In genomic region chr10:124044143-124044862, GRCh38 we compare ENCODE assay signal across 21 cellular contexts. TPM values are rescaled to one million over a fixed set of nuclear protein-coding genes. Genes with fewer than 3 reads are reported as not detected.
DNase-seq lines count a peak whose midpoint lies in the region; ATAC-seq, FAIRE-seq and TF ChIP-seq lines count a peak whose summit lies in the region.
"Had no signal": no experiment of that assay in that cellular context is flagged by ENCODE, and none has a peak within 500 bp of the region (broad histone marks: within the 10 kb centered on the region; RNA-seq: fewer than 3 reads in every experiment).

No MANE protein-coding gene starts in this region.

- CTCF ChIA-PET in A549 (lab: Yijun Ruan, JAX): interaction anchor here (0.7 to 2.1 kb wide), 2 partner anchors 13 to 42 kb away, joined by 3 to 8 read pairs; no protein-coding TSS in a partner anchor

- POLR2A ChIA-PET in A549 (lab: Yijun Ruan, JAX): no interaction called here

- H3K4me2 ChIP-seq in A549: no peak overlapping the region

- no peak overlapping the region for H3K27ac ChIP-seq in A549
- peak overlapping the region in 3 of 4 donors; percentile 70 to 79 (median 77) for H3K27ac ChIP-seq in gastroesophageal sphincter
- H3K27ac ChIP-seq in neutrophil: peak overlapping the region; percentile 93
- H3K27ac ChIP-seq: C4-2B, coronary artery, left ventricle myocardium inferior had no signal

- DNase-seq in A549 (ENCODE audit: low read depth in 1 of 2, low spot score in 1 of 2) (no peak), MG63 (peak; percentile 53), germinal center (ENCODE audit: low spot score) (no peak), SK-N-DZ (ENCODE audit: low spot score) (no peak)
- no peak for DNase-seq in stimulated activated CD8-positive, alpha-beta memory T cell treated with anti-CD3 and anti-CD28 coated beads, Interleukin-4, amount 100 ng/mL, for 48 hours
- DNase-seq: activated T-cell treated with anti-CD3 and anti-CD28 coated beads, Interleukin-2, amount 50 U/mL, for 24 hours; adrenal gland; left ventricle myocardium inferior; NCI-H1694 treated with DMSO at 0.1 percent for 48 hours; NCI-H526 treated with DMSO at 0.1 percent for 48 hours; occipital lobe; SIG-M5; T-cell had no signal

- no peak for TF ChIP-seq RAD21 in A549 (conservative IDR thresholded peaks at IDR 0.05 in 1 of 2, IDR thresholded peaks at IDR 0.05 in 1 of 2)

- ATAC-seq in A549: peak; percentile 10 to 33; a peak in 3 of 6 replicates
- no peak for ATAC-seq in gastroesophageal sphincter
- no peak for ATAC-seq in HG02588 (IDR thresholded peaks at IDR 0.05; ENCODE audit: unreplicated experiment)
- ATAC-seq: T-cell had no signal

- H3K36me3 ChIP-seq in MG63 (no peaks in the 10 kb centered on the region; the same call in 1 of the 2 replicates), gastroesophageal sphincter (peaks cover 0 to 20% of the 10 kb centered on the region in 2 donors), neutrophil (peaks cover 78% of the 10 kb centered on the region)
- H3K36me3 ChIP-seq: left ventricle myocardium inferior had no signal

- FAIRE-seq in A549 (lab: Jason Lieb, UNC): no peak
- FAIRE-seq: D721Med, TTC549 had no signal

- no peak for TF ChIP-seq CTCF in A549 (IDR thresholded peaks at IDR 0.05)
- TF ChIP-seq CTCF in gastroesophageal sphincter (IDR thresholded peaks at IDR 0.05): no peak
- TF ChIP-seq CTCF in neutrophil (IDR thresholded peaks at IDR 0.05): no peak

- H3K27me3 ChIP-seq in MG63: no peaks in the 10 kb centered on the region
- H3K27me3 ChIP-seq in gastroesophageal sphincter: no peaks in the 10 kb centered on the region
- H3K27me3 ChIP-seq in neutrophil: no peaks in the 10 kb centered on the region
- H3K27me3 ChIP-seq: adrenal gland had no signal

- H3K4me1 ChIP-seq in A549: peaks cover 2% of the 10 kb centered on the region; the same call in 1 of the 3 replicates
- peaks cover 0 to 92% (median 12%) of the 10 kb centered on the region in 3 donors for H3K4me1 ChIP-seq in gastroesophageal sphincter
- H3K4me1 ChIP-seq in neutrophil (ENCODE audit: control insufficient read depth in 1 of 2, insufficient read depth in 1 of 2, low read depth in 1 of 2, low read length in 1 of 2): peaks cover 43 to 51% of the 10 kb centered on the region in 2 experiments

- WGBS in A549 (ENCODE audit: missing lambda C conversion rate): 86% methylated on average over 40 of the region's 40 CpGs
- 88 to 96% methylated on average over 5 to 22 of the region's 40 CpGs for WGBS in gastroesophageal sphincter (ENCODE audit: low coverage in 1 of 2), 2 donors

- H3K4me3 ChIP-seq in A549 (no peak overlapping the region), MG63 (no peak overlapping the region), gastroesophageal sphincter (no peak overlapping the region), neutrophil (ENCODE audit: low read depth in 1 of 2, low read length in 1 of 2) (no peak overlapping the region)
- H3K4me3 ChIP-seq: adrenal gland, coronary artery, left ventricle myocardium inferior had no signal

- TF ChIP-seq EP300 in A549 (IDR thresholded peaks at IDR 0.05) (no peak), gastroesophageal sphincter (IDR thresholded peaks at IDR 0.05) (no peak)

- H3K9me3 ChIP-seq in A549: no peaks in the 10 kb centered on the region
- no peaks in the 10 kb centered on the region for H3K9me3 ChIP-seq in MG63
- H3K9me3 ChIP-seq in gastroesophageal sphincter: no peaks in the 10 kb centered on the region
- H3K9me3 ChIP-seq in neutrophil: no peaks in the 10 kb centered on the region
- H3K9me3 ChIP-seq: adrenal gland had no signal

- TF ChIP-seq POLR2A in A549 (IDR thresholded peaks at IDR 0.05; ENCODE audit: low read length) (no peak), gastroesophageal sphincter (IDR thresholded peaks at IDR 0.05) (no peak)

TF ChIP-seq in A549, 52 proteins besides CTCF, POLR2A, EP300 and RAD21:
- TF ChIP-seq TFCP2L1 (CRISPR knock-in tag; IDR thresholded peaks at IDR 0.05) (no peak), CBX2 (IDR thresholded peaks at IDR 0.05; ENCODE audit: borderline replicate concordance, low read depth) (no peak), EHMT2 (IDR thresholded peaks at IDR 0.05; ENCODE audit: low read depth) (no peak), E2F6 (IDR thresholded peaks at IDR 0.05; ENCODE audit: borderline replicate concordance, low read depth) (no peak), HMGXB4 (CRISPR knock-in tag; IDR thresholded peaks at IDR 0.05; ENCODE audit: borderline replicate concordance) (no peak), PHF8 (IDR thresholded peaks at IDR 0.05; ENCODE audit: borderline replicate concordance, low read depth) (no peak), ESRRA (IDR thresholded peaks at IDR 0.05; ENCODE audit: borderline replicate concordance, low read length) (no peak), TP53 (CRISPR knock-in tag; IDR thresholded peaks at IDR 0.05) (no peak), EHF (CRISPR knock-in tag; IDR thresholded peaks at IDR 0.05) (no peak), NFE2L2 (conservative IDR thresholded peaks at IDR 0.05; ENCODE audit: low read length) (no peak), HOXB5 (CRISPR knock-in tag; IDR thresholded peaks at IDR 0.05) (no peak), SMC3 (IDR thresholded peaks at IDR 0.05) (no peak), FOSL2 (IDR thresholded peaks at IDR 0.05) (no peak), FOSL2 (CRISPR knock-in tag; IDR thresholded peaks at IDR 0.05) (no peak)
TF ChIP-seq in A549: peak in this region for 0.

RNA-seq across cellular contexts. Expression of gene CHST15, which starts 49.1 kb away (rescaled TPM):
- 10.3 and 10.4 TPM in 2 replicates for polyA plus RNA-seq in A549 (2011; rRNA removed)
- polyA plus RNA-seq in A549 (2012; cell fraction: cytosol; rRNA removed): 2.5 and 3.2 TPM in 2 replicates
- polyA plus RNA-seq in A549 (2012; cell fraction: nucleus; rRNA removed): 3.5 and 4.5 TPM in 2 replicates
- 5.1 to 5.8 TPM (median 5.6 TPM) in 3 replicates for polyA plus RNA-seq in A549 (2017; fragmentation: RNase III; extraction: RNeasy Plus Mini Kit Qiagen cat#74134 plus additional on column Dnase treatment)
- polyA minus RNA-seq in A549 (2011; rRNA and poly(A)+ RNA removed): 12.5 and 12.6 TPM in 2 replicates
- 6.1 and 9.8 TPM in 2 replicates for total RNA-seq in MG63 (2014; rRNA removed; shearing (Covaris generic); ENCODE audit: low replicate concordance)
- 10 to 100 TPM; 63.5 to 87.5 (median 74.3) TPM for total RNA-seq in gastroesophageal sphincter
- 21.7 and 24.0 TPM in 2 replicates for polyA plus RNA-seq in SK-N-DZ (2014; cell fraction: cytosol; rRNA removed)
- polyA plus RNA-seq in SK-N-DZ (2014; cell fraction: nucleus; rRNA removed): 25.8 and 46.5 TPM in 2 replicates
- total RNA-seq: G401 had no signal

Comparison
In these comparisons a context has a peak if more than half of its experiments do, and no peak if none do; other contexts are left out.
1. ATAC-seq: peak in A549 (2 of 2); none in gastroesophageal sphincter (single experiment) and HG02588 (single experiment).
2. H3K27ac ChIP-seq: peak in gastroesophageal sphincter (3 of 4) and neutrophil (single experiment); none in A549 (0 of 2).